32 cellular contexts compared by ENCODE assay signal in the genomic region with DNA sequence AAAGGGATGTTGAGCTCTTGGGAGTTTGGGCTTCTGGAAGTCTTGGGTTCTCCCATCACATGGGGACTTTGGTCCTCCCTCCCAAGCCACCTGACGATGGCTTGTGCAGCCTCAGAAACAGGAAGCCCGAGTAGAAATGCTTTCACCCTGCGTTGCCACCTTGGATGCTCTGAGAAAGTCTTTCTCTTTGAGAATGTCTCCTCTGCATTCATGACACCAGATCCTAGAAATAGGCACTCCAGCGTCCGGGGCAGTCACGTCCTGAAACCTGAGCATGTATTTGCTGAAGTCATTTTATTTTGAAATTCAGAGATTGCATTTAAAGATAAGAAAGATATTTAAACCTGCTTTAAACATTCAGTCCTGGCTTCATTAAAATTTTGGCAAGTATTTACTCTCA.
"Had no signal": no experiment of that assay in that cellular context is flagged by ENCODE, and none has a peak within 500 bp of the region (broad histone marks: within the 10 kb centered on the region; RNA-seq: fewer than 3 reads in every experiment).

No MANE protein-coding gene starts in this region.

- H3K9me3 ChIP-seq: body of pancreas, esophagus squamous epithelium, gastroesophageal sphincter, heart right ventricle had no signal

- H3K27ac Mint-ChIP-seq: activated CD8-positive, alpha-beta T cell treated with anti-CD3 and anti-CD28 coated beads for 36 hours; activated naive CD8-positive, alpha-beta T cell; activated T-helper 17 cell treated with anti-CD3 and anti-CD28 coated beads, Interleukin-2, amount 50 U/mL, for 72 hours; effector memory CD8-positive, alpha-beta T cell had no signal

- H3K4me1 ChIP-seq: body of pancreas, esophagus squamous epithelium, gastroesophageal sphincter, heart right ventricle had no signal

- H3K4me3 Mint-ChIP-seq: activated CD8-positive, alpha-beta T cell treated with anti-CD3 and anti-CD28 coated beads for 36 hours; activated naive CD8-positive, alpha-beta T cell; activated T-cell treated with anti-CD3 and anti-CD28 coated beads, Interleukin-2, amount 50 U/mL, for 4 hours; activated T-helper 17 cell treated with anti-CD3 and anti-CD28 coated beads, Interleukin-2, amount 50 U/mL, for 72 hours; effector memory CD8-positive, alpha-beta T cell had no signal

- DNase-seq: activated CD4-positive, alpha-beta T cell treated with anti-CD3 and anti-CD28 coated beads for 48 hours; activated CD4-positive, alpha-beta T cell treated with anti-CD3 and anti-CD28 coated beads, Interleukin-2, amount 50 U/mL, for 1 hour; activated CD4-positive, alpha-beta T cell treated with anti-CD3 and anti-CD28 coated beads, Interleukin-2, amount 50 U/mL, for 48 hours; activated CD8-positive, alpha-beta memory T cell treated with anti-CD3 and anti-CD28 coated beads for 24 hours; activated CD8-positive, alpha-beta T cell treated with anti-CD3 and anti-CD28 coated beads for 36 hours; activated effector memory CD4-positive, alpha-beta T cell treated with Interleukin-2 at 50 U/mL for 16 hours; activated gamma-delta T cell treated with Interleukin-2 at 50 U/mL for 16 hours; activated naive CD4-positive, alpha-beta T cell treated with anti-CD3 and anti-CD28 coated beads, Interleukin-2, amount 50 U/mL, for 16 hours; activated naive CD4-positive, alpha-beta T cell treated with Interleukin-2 at 50 U/mL for 16 hours; activated T-cell treated with anti-CD3 and anti-CD28 coated beads, Interleukin-2, amount 50 U/mL, for 4 hours; amniotic stem cell; anterior cingulate cortex; body of pancreas; caudate nucleus; cortex of kidney; dermis blood vessel endothelial cell; effector CD4-positive, alpha-beta T cell; effector memory CD8-positive, alpha-beta T cell; esophagus squamous epithelium; foreskin melanocyte; heart right ventricle; T-helper 2 cell had no signal

- H3K27me3 ChIP-seq: body of pancreas, esophagus squamous epithelium, gastroesophageal sphincter, heart right ventricle, hepatocyte had no signal

- FAIRE-seq: astrocyte, colon, endometrium, endothelial cell of umbilical vein had no signal

- H3K79me2 ChIP-seq: hepatocyte had no signal

- H2AFZ ChIP-seq: hepatocyte had no signal

- H3K27me3 Mint-ChIP-seq: activated CD8-positive, alpha-beta T cell treated with anti-CD3 and anti-CD28 coated beads for 36 hours; activated naive CD8-positive, alpha-beta T cell; activated T-helper 17 cell treated with anti-CD3 and anti-CD28 coated beads, Interleukin-2, amount 50 U/mL, for 72 hours; effector memory CD8-positive, alpha-beta T cell had no signal

- H3K4me2 ChIP-seq: hepatocyte had no signal

- H3K4me1 Mint-ChIP-seq: activated T-helper 17 cell treated with anti-CD3 and anti-CD28 coated beads, Interleukin-2, amount 50 U/mL, for 72 hours had no signal

- H3K4me3 ChIP-seq: body of pancreas, esophagus squamous epithelium, gastroesophageal sphincter, heart right ventricle, hepatocyte had no signal

- ATAC-seq: activated CD4-positive, CD25-positive, alpha-beta regulatory T cell treated with anti-CD3 and anti-CD28 coated beads, Interleukin-2, amount 50 U/mL, for 24 hours; activated CD8-positive, alpha-beta T cell treated with anti-CD3 and anti-CD28 coated beads for 36 hours; activated T-cell treated with anti-CD3 and anti-CD28 coated beads, Interleukin-2, amount 50 U/mL, for 4 hours; activated T-helper 17 cell treated with anti-CD3 and anti-CD28 coated beads, Interleukin-2, amount 50 U/mL, for 72 hours; body of pancreas; effector memory CD8-positive, alpha-beta T cell; gastroesophageal sphincter; heart right ventricle had no signal

- H3K27ac ChIP-seq: body of pancreas, epithelial cell of prostate, esophagus squamous epithelium, gastroesophageal sphincter, heart right ventricle, hepatocyte had no signal

- H3K9me3 Mint-ChIP-seq: activated CD8-positive, alpha-beta T cell treated with anti-CD3 and anti-CD28 coated beads for 36 hours; activated T-cell treated with anti-CD3 and anti-CD28 coated beads, Interleukin-2, amount 50 U/mL, for 4 hours; activated T-helper 17 cell treated with anti-CD3 and anti-CD28 coated beads, Interleukin-2, amount 50 U/mL, for 72 hours; effector memory CD8-positive, alpha-beta T cell had no signal
